ENCODE assay signal across 20 cellular contexts in the genomic region with DNA sequence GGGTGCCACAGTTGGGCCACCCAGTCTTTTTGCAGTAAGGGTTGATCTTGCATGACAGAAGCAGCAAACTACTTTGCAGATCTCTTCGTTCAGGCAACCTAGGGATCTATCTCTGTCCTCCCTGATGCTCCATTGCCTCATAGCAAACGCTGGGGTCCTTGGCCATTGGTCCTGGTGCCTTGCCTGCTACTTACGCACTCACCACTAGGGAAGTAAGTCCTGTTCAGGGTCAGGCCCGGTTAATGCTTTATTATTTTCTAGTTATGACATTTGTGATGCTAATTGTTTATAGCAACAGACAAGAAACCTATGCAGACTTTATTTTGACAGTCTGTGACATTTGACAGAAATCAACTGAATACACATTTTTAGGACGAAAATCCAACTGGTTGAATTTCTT.
DNase-seq lines count a peak whose midpoint lies in the region; ATAC-seq and TF ChIP-seq lines count a peak whose summit lies in the region.
"Had no signal": no experiment of that assay in that cellular context is flagged by ENCODE, and none has a peak within 500 bp of the region (broad histone marks: within the 10 kb centered on the region; RNA-seq: fewer than 3 reads in every experiment).

No MANE protein-coding gene starts in this region.

- no peaks in the 10 kb centered on the region for H3K9me2 ChIP-seq in Loucy (replicated peaks; ENCODE audit: low read depth, low read length)

- H3K36me3 Mint-ChIP-seq in WTC11 (no peaks in the 10 kb centered on the region; the same call in 1 of the 2 replicates), mesothelial cell of epicardium (no peaks in the 10 kb centered on the region), Caco-2 (ENCODE audit: insufficient read depth, unreplicated experiment) (no peaks in the 10 kb centered on the region)

- POLR2A ChIA-PET in WTC11 (lab: Charles Lee) (no interaction called here), Caco-2 (lab: Charles Lee) (no interaction called here)

- intact Hi-C loops in Caco-2 (cut with micrococcal nuclease; ENCODE audit: unreplicated experiment), result no loop called here

- no TSS peak for BruUV-seq in Caco-2 (replicated peaks; lab: Mats Ljungman, UMichigan)

- H3K36me3 ChIP-seq in Loucy (ENCODE audit: insufficient read depth, low read length) (no peaks in the 10 kb centered on the region), Caco-2 (ENCODE audit: control insufficient read depth, insufficient read depth, low read length) (no peaks in the 10 kb centered on the region)
- H3K36me3 ChIP-seq: BLaER1 treated with 17β-estradiol and CSF1 and Interleukin-3, amounts not matched to agents 10 nM and 100 nM; MG63 had no signal

- H4K20me1 ChIP-seq in Loucy (ENCODE audit: insufficient read depth, low read length, poor library complexity, severe bottlenecking), result no peaks in the 10 kb centered on the region
- H4K20me1 ChIP-seq: BLaER1 treated with 17β-estradiol and CSF1 and Interleukin-3, amounts not matched to agents 10 nM and 100 nM had no signal

- no peak overlapping the region for H2AFZ ChIP-seq in Loucy (ENCODE audit: low read length)

- no peaks in the 10 kb centered on the region for H3K4me1 ChIP-seq in Loucy (ENCODE audit: insufficient read depth, low read length, poor library complexity, severe bottlenecking)
- no peaks in the 10 kb centered on the region for H3K4me1 ChIP-seq in Caco-2
- H3K4me1 ChIP-seq: BLaER1 treated with 17β-estradiol and CSF1 and Interleukin-3, amounts not matched to agents 10 nM and 100 nM had no signal

- peak; percentile 0 for DNase-seq in DMS 273 (lab: John Stamatoyannopoulos, UW; ENCODE audit: unreplicated experiment)
- DNase-seq in DMS 273 treated with DMSO at 0.1 percent for 48 hours (lab: John Stamatoyannopoulos, UW), result no peak
- peak; percentile 18 for DNase-seq in WTC11 (ENCODE audit: low spot score)
- DNase-seq in mesothelial cell of epicardium (ENCODE audit: low spot score in 2 of 2, unreplicated experiment in 2 of 2), result no peak
- DNase-seq in Caco-2, result no peak
- no peak for DNase-seq in stimulated activated CD4-positive, alpha-beta T cell treated with anti-CD3 and anti-CD28 coated beads, Interleukin-1b, Interleukin-23, amount 100 ng/mL, for 48 hours
- DNase-seq: 8988T; CD8-positive, alpha-beta memory T cell; DMS153; MG63; NCI-H1105; NCI-H1694 treated with DMSO at 0.1 percent for 48 hours; NCI-H2107; NCI-H526 treated with DMSO at 0.1 percent for 48 hours; OCI-M1; SHP77 treated with DMSO at 0.1 percent for 48 hours had no signal

- peak; percentile 86 for ATAC-seq in WTC11
- ATAC-seq in HG03025 (IDR thresholded peaks at IDR 0.05; ENCODE audit: low FRiP score, unreplicated experiment), result no peak
- ATAC-seq: HCT116 had no signal

- H3K9me3 Mint-ChIP-seq in WTC11 (no peaks in the 10 kb centered on the region), mesothelial cell of epicardium (no peaks in the 10 kb centered on the region), Caco-2 (ENCODE audit: unreplicated experiment) (no peaks in the 10 kb centered on the region)
- H3K9me3 Mint-ChIP-seq: CD8-positive, alpha-beta memory T cell had no signal

- H3K9me3 ChIP-seq in Loucy (ENCODE audit: insufficient read depth, low read depth, low read length), result no peaks in the 10 kb centered on the region
- H3K9me3 ChIP-seq in Caco-2, result no peaks in the 10 kb centered on the region
- H3K9me3 ChIP-seq: BLaER1 treated with 17β-estradiol and CSF1 and Interleukin-3, amounts not matched to agents 10 nM and 100 nM; MG63 had no signal

- H3K27me3 Mint-ChIP-seq in WTC11 (ENCODE audit: low read depth), result no peaks in the 10 kb centered on the region
- H3K27me3 Mint-ChIP-seq in mesothelial cell of epicardium (ENCODE audit: low read depth), result no peaks in the 10 kb centered on the region
- peaks cover 4% of the 10 kb centered on the region for H3K27me3 Mint-ChIP-seq in Caco-2 (ENCODE audit: insufficient read depth, unreplicated experiment)
- H3K27me3 Mint-ChIP-seq: CD8-positive, alpha-beta memory T cell had no signal

- H3K9ac ChIP-seq in Loucy (ENCODE audit: low read depth, low read length, poor library complexity, severe bottlenecking), result no peak overlapping the region
- H3K9ac ChIP-seq: BLaER1 treated with 17β-estradiol and CSF1 and Interleukin-3, amounts not matched to agents 10 nM and 100 nM had no signal

- H3K27ac Mint-ChIP-seq in WTC11 (no peak overlapping the region), mesothelial cell of epicardium (no peak overlapping the region), Caco-2 (ENCODE audit: unreplicated experiment) (no peak overlapping the region)
- H3K27ac Mint-ChIP-seq: CD8-positive, alpha-beta memory T cell had no signal

- H3K4me2 ChIP-seq in Loucy (ENCODE audit: low read depth, low read length, poor library complexity, severe bottlenecking), result no peak overlapping the region
- H3K4me2 ChIP-seq: BLaER1 treated with 17β-estradiol and CSF1 and Interleukin-3, amounts not matched to agents 10 nM and 100 nM had no signal

- no peaks in the 10 kb centered on the region for H3K79me2 ChIP-seq in Loucy (ENCODE audit: insufficient read depth, low read length)

- no peak overlapping the region for H3K4me3 ChIP-seq in Loucy (ENCODE audit: low read length, poor library complexity, severe bottlenecking)
- H3K4me3 ChIP-seq in Caco-2 (ENCODE audit: low read depth, low read length), result no peak overlapping the region
- H3K4me3 ChIP-seq: BLaER1 treated with 17β-estradiol and CSF1 and Interleukin-3, amounts not matched to agents 10 nM and 100 nM; MG63 had no signal

- H3K27me3 ChIP-seq in Loucy (ENCODE audit: insufficient read depth, low read length, poor library complexity, severe bottlenecking), result no peaks in the 10 kb centered on the region
- no peaks in the 10 kb centered on the region for H3K27me3 ChIP-seq in Caco-2 (replicated peaks; ENCODE audit: control insufficient read depth, insufficient read depth, low read length)
- H3K27me3 ChIP-seq: BLaER1 treated with 17β-estradiol and CSF1 and Interleukin-3, amounts not matched to agents 10 nM and 100 nM; MG63 had no signal

- TF ChIP-seq CTCF in Loucy (conservative IDR thresholded peaks at IDR 0.05; ENCODE audit: low read length) (0 out of 2 replicates have a peak, but pooled peaks have one; percentile 12), WTC11 (IDR thresholded peaks at IDR 0.05) (no peak), mesothelial cell of epicardium (IDR thresholded peaks at IDR 0.05; ENCODE audit: unreplicated experiment) (peak; percentile 12), Caco-2 (IDR thresholded peaks at IDR 0.05; ENCODE audit: insufficient read depth in 1 of 2, low read depth in 1 of 2, low read length in 1 of 2, severe bottlenecking in 1 of 2, unreplicated experiment in 1 of 2) (no peak)

- CTCF ChIA-PET in WTC11 (lab: Charles Lee), result no interaction called here
- CTCF ChIA-PET in Caco-2 (lab: Charles Lee), result no interaction called here

- peaks cover 20% of the 10 kb centered on the region for H3K4me1 Mint-ChIP-seq in WTC11
- peaks cover 8% of the 10 kb centered on the region for H3K4me1 Mint-ChIP-seq in mesothelial cell of epicardium
- no peaks in the 10 kb centered on the region for H3K4me1 Mint-ChIP-seq in Caco-2 (ENCODE audit: low read depth, unreplicated experiment)
- H3K4me1 Mint-ChIP-seq: CD8-positive, alpha-beta memory T cell had no signal

- H3K4me3 Mint-ChIP-seq in WTC11 (no peak overlapping the region), mesothelial cell of epicardium (no peak overlapping the region), Caco-2 (ENCODE audit: unreplicated experiment) (no peak overlapping the region)
- H3K4me3 Mint-ChIP-seq: CD8-positive, alpha-beta memory T cell had no signal

- H3F3A ChIP-seq in Loucy (ENCODE audit: low read depth), result no peaks in the 10 kb centered on the region

TF ChIP-seq in WTC11, 78 proteins besides CTCF, POLR2A, EP300 and RAD21 (continues in another document):
- TF ChIP-seq, protein P1, sequence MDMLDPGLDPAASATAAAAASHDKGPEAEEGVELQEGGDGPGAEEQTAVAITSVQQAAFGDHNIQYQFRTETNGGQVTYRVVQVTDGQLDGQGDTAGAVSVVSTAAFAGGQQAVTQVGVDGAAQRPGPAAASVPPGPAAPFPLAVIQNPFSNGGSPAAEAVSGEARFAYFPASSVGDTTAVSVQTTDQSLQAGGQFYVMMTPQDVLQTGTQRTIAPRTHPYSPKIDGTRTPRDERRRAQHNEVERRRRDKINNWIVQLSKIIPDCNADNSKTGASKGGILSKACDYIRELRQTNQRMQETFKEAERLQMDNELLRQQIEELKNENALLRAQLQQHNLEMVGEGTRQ (CRISPR knock-in tag; IDR thresholded peaks at IDR 0.05), result no peak
- no peak for TF ChIP-seq ZNF138 (CRISPR knock-in tag; conservative IDR thresholded peaks at IDR 0.05)
- TF ChIP-seq, protein P2, sequence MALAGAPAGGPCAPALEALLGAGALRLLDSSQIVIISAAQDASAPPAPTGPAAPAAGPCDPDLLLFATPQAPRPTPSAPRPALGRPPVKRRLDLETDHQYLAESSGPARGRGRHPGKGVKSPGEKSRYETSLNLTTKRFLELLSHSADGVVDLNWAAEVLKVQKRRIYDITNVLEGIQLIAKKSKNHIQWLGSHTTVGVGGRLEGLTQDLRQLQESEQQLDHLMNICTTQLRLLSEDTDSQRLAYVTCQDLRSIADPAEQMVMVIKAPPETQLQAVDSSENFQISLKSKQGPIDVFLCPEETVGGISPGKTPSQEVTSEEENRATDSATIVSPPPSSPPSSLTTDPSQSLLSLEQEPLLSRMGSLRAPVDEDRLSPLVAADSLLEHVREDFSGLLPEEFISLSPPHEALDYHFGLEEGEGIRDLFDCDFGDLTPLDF (CRISPR knock-in tag; IDR thresholded peaks at IDR 0.05), result no peak
- TF ChIP-seq CREM (CRISPR knock-in tag; IDR thresholded peaks at IDR 0.05), result no peak
- no peak for TF ChIP-seq ZNF416 (CRISPR knock-in tag; IDR thresholded peaks at IDR 0.05)
- TF ChIP-seq NFATC4 (CRISPR knock-in tag; IDR thresholded peaks at IDR 0.05), result no peak
- TF ChIP-seq, protein P3, sequence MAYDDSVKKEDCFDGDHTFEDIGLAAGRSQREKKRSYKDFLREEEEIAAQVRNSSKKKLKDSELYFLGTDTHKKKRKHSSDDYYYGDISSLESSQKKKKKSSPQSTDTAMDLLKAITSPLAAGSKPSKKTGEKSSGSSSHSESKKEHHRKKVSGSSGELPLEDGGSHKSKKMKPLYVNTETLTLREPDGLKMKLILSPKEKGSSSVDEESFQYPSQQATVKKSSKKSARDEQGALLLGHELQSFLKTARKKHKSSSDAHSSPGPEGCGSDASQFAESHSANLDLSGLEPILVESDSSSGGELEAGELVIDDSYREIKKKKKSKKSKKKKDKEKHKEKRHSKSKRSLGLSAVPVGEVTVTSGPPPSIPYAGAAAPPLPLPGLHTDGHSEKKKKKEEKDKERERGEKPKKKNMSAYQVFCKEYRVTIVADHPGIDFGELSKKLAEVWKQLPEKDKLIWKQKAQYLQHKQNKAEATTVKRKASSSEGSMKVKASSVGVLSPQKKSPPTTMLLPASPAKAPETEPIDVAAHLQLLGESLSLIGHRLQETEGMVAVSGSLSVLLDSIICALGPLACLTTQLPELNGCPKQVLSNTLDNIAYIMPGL (CRISPR knock-in tag; IDR thresholded peaks at IDR 0.05), result no peak

Comparison
In these comparisons a context has a peak if more than half of its experiments do, and no peak if none do; other contexts are left out.
1. DNase-seq: peak in DMS 273 (single experiment) and WTC11 (single experiment); none in DMS 273 treated with DMSO at 0.1 percent for 48 hours (single experiment), mesothelial cell of epicardium (0 of 2), Caco-2 (0 of 2) and stimulated activated CD4-positive, alpha-beta T cell treated with anti-CD3 and anti-CD28 coated beads, Interleukin-1b, Interleukin-23, amount 100 ng/mL, for 48 hours (single experiment).
2. CTCF ChIP-seq: peak in Loucy (single experiment) and mesothelial cell of epicardium (single experiment); none in WTC11 (single experiment) and Caco-2 (0 of 2).